7 cellular contexts compared by ENCODE assay signal in the genomic region with DNA sequence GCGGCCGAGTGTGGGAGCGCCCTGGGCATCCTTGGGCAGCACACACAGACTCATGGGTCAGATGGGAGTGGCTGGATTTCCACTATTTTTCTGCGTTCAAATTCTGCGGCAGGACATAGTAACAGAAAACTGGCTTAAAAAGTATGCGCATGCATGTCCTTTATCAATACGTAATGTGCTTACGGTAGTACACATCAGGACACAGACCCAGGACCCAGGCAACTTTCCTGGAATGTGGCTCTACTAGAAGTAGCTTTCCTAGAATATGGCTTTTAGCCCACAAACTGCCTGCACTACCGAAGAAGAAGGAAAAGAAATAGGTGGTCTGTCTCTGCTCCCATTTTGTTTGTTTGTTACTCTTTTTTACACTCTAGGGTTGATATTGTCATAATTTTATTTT.
"Had no signal": no experiment of that assay in that cellular context is flagged by ENCODE, and none has a peak within 500 bp of the region (broad histone marks: within the 10 kb centered on the region; RNA-seq: fewer than 3 reads in every experiment).

No MANE protein-coding gene starts in this region.

- H2AFZ ChIP-seq: GM23248 had no signal

- H3K4me3 ChIP-seq: GM23248 had no signal

- H3K27ac ChIP-seq: GM23248 had no signal

- FAIRE-seq: H1, H54, HTR-8/SVneo had no signal

- DNase-seq: GM23248, H9, HCEC 1CT, KG1 had no signal

- H3K9ac ChIP-seq: GM23248 had no signal
